Comparison of ENCODE assay signal across 13 cellular contexts in the genomic region with DNA sequence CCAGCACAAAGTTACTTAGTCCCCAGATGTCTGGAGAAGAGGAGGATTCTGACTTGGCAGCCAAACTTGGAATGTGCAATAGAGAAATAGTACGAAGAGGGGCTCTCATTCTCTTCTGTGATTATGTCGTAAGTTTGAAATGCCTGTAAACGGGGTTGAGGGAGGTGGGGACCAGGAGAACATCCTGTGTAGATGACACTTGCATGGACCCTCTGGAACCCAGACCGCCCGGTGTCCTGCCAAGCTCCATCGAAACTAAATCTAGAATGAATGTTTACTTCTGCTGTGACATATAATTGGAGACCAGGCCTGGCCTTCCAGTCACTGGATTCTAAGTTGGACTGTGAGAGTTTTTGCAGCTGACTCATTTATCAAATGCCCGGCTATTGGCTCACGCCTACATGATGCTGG. TPM values are rescaled to one million over a fixed set of nuclear protein-coding genes. Genes with fewer than 3 reads are reported as not detected.
DNase-seq lines count a peak whose midpoint lies in the region; ATAC-seq and TF ChIP-seq lines count a peak whose summit lies in the region.
"Had no signal": no experiment of that assay in that cellular context is flagged by ENCODE, and none has a peak within 500 bp of the region (broad histone marks: within the 10 kb centered on the region; RNA-seq: fewer than 3 reads in every experiment).

No MANE protein-coding gene starts in this region.

- TF ChIP-seq CTCF in heart left ventricle (IDR thresholded peaks at IDR 0.05), result no peak

- WGBS in heart left ventricle, 4 donors, result 70 to 80% (median 75%) methylated on average over 8 of the region's 8 CpGs

- intact Hi-C loops in heart left ventricle (cut with DNase I), result loop anchor here in 1 of 10 donors (10.0 kb wide), 1 partner anchor 241 kb away; a partner anchor contains a TSS

- H3K9me3 ChIP-seq in BLaER1 (no peaks in the 10 kb centered on the region), adipocyte (ENCODE audit: control insufficient read depth, low read length) (no peaks in the 10 kb centered on the region), heart left ventricle (no peaks in the 10 kb centered on the region)

- H4K20me1 ChIP-seq in BLaER1, result no peaks in the 10 kb centered on the region

- no peak for TF ChIP-seq POLR2A in heart left ventricle (IDR thresholded peaks at IDR 0.05)

- in situ Hi-C loops in ACHN (cut with HindIII; ENCODE audit: low pct_ligation_motif_present, low pct_unique_long_range_greater_than_20kb, low sequenced_read_pairs), result no loop called here

- ATAC-seq in heart left ventricle (peak; percentile 32 to 52 (median 38)), GM19463 (IDR thresholded peaks at IDR 0.05; ENCODE audit: unreplicated experiment) (no peak)
- ATAC-seq: stimulated activated naive CD8-positive, alpha-beta T cell treated with anti-CD3 and anti-CD28 coated beads, Interleukin-15, Interleukin-2, amounts not matched to agents 100 U/mL and 50 U/mL, for 24 hours had no signal

- peak overlapping the region; percentile 56; the same call in 1 of the 2 replicates for H3K4me2 ChIP-seq in BLaER1

- H3K27ac ChIP-seq in BLaER1 (no peak overlapping the region), heart left ventricle (peak overlapping the region in 6 of 12 donors; percentile 5 to 75 (median 28)), rectal smooth muscle tissue (ENCODE audit: low read depth, low read length) (peak overlapping the region; percentile 57)

- H3K4me1 ChIP-seq in BLaER1, result peaks cover 59% of the 10 kb centered on the region
- H3K4me1 ChIP-seq in adipocyte (ENCODE audit: control insufficient read depth, insufficient read depth, low read length), result peaks cover 62% of the 10 kb centered on the region
- H3K4me1 ChIP-seq in heart left ventricle, result peaks cover 0 to 43% (median 0%) of the 10 kb centered on the region in 12 donors
- H3K4me1 ChIP-seq in rectal smooth muscle tissue (ENCODE audit: control insufficient read depth, insufficient read depth, low read length), result peaks cover 7% of the 10 kb centered on the region

- no peak overlapping the region for H3K9ac ChIP-seq in BLaER1
- peak overlapping the region; percentile 51 for H3K9ac ChIP-seq in adipocyte (ENCODE audit: low read length)
- H3K9ac ChIP-seq in rectal smooth muscle tissue (ENCODE audit: low read length), result no peak overlapping the region

- H3K36me3 ChIP-seq in BLaER1 (peaks cover 46% of the 10 kb centered on the region), adipocyte (ENCODE audit: control insufficient read depth, insufficient read depth, low read length, severe bottlenecking) (peaks cover 17% of the 10 kb centered on the region), heart left ventricle (peaks cover 0 to 78% (median 52%) of the 10 kb centered on the region in 9 donors), rectal smooth muscle tissue (ENCODE audit: control insufficient read depth, insufficient read depth, low read length) (peaks cover 14% of the 10 kb centered on the region)

- DNase-seq in adipocyte (ENCODE audit: low read depth), result peak; percentile 77
- peak in 1 of 5 donors; percentile 35 for DNase-seq in heart left ventricle
- no peak for DNase-seq in AML-193 (lab: John Stamatoyannopoulos, UW)
- DNase-seq in NCI-H2029 treated with DMSO at 0.1 percent for 48 hours (lab: John Stamatoyannopoulos, UW), result no peak
- no peak for DNase-seq in ACHN
- DNase-seq: activated CD4-positive, alpha-beta T cell treated with anti-CD3 and anti-CD28 coated beads for 4 hours; erythroblast; Kasumi-1; SHP77; stimulated activated naive CD8-positive, alpha-beta T cell treated with anti-CD3 and anti-CD28 coated beads, Interleukin-15, Interleukin-2, amounts not matched to agents 100 U/mL and 50 U/mL, for 24 hours had no signal

- no peaks in the 10 kb centered on the region for H3K27me3 ChIP-seq in BLaER1
- no peaks in the 10 kb centered on the region for H3K27me3 ChIP-seq in adipocyte (replicated peaks; ENCODE audit: control insufficient read depth, insufficient read depth, low read length)
- H3K27me3 ChIP-seq in heart left ventricle, result no peaks in the 10 kb centered on the region
- no peaks in the 10 kb centered on the region for H3K27me3 ChIP-seq in rectal smooth muscle tissue (ENCODE audit: control insufficient read depth, insufficient read depth, low read length)

- H3K4me3 ChIP-seq in BLaER1 (no peak overlapping the region), adipocyte (ENCODE audit: low read length) (peak overlapping the region; percentile 66), heart left ventricle (no peak overlapping the region), rectal smooth muscle tissue (ENCODE audit: low read length) (no peak overlapping the region)

RNA-seq across cellular contexts. Expression of a gene that starts 44.9 kb away (rescaled TPM):
- total RNA-seq in heart left ventricle, result under 1 TPM in 7 of 9 donors, not detected in 2; 0.30 to 0.93 (median 0.45) TPM
- under 1 TPM; 0.33 to 0.34 TPM for polyA plus RNA-seq in heart left ventricle
